Comparison of ENCODE assay signal across 25 cellular contexts in genomic region chr12:80641936-80642335, GRCh38.
"Had no signal": no experiment of that assay in that cellular context is flagged by ENCODE, and none has a peak within 500 bp of the region (broad histone marks: within the 10 kb centered on the region; RNA-seq: fewer than 3 reads in every experiment).

No MANE protein-coding gene starts in this region.

- H3K27ac ChIP-seq: colonic mucosa, epithelial cell of prostate, lower lobe of right lung, neutrophil, parathyroid adenoma, right atrium auricular region, sigmoid colon, skin epidermis, thoracic aorta, upper lobe of right lung, vagina had no signal

- H3K27me3 ChIP-seq: colonic mucosa, neutrophil, right atrium auricular region, sigmoid colon, tibial nerve, upper lobe of right lung, vagina had no signal

- FAIRE-seq: keratinocyte had no signal

- H3K4me3 ChIP-seq: colonic mucosa, lower lobe of right lung, right atrium auricular region, sigmoid colon, skin epidermis, thoracic aorta, tibial nerve, upper lobe of right lung, vagina had no signal

- H3K9me3 ChIP-seq: colonic mucosa, lower lobe of right lung, neutrophil, right atrium auricular region, sigmoid colon, thoracic aorta, tibial nerve, upper lobe of right lung, vagina had no signal

- H3K27ac Mint-ChIP-seq: dendritic cell treated with granulocyte-macrophage colony-stimulating factor and Interleukin-4, amounts not matched to agents 40 ng/mL and 50 ng/mL, for 4 days; endodermal cell; naive thymus-derived CD8-positive, alpha-beta T cell; progenitor cell of endocrine pancreas; stimulated activated naive B cell treated with anti-CD40 and anti-IgM and Interleukin-4, amounts not matched to agents 10 μg/mL and 1 μg/mL and 100 μg/mL, for 72 hours; stimulated activated naive CD8-positive, alpha-beta T cell treated with anti-CD3 and anti-CD28 coated beads, Interleukin-15, Interleukin-2, amounts not matched to agents 100 ng/mL and 50 ng/mL, for 24 hours had no signal

- H3K79me2 ChIP-seq: parathyroid adenoma had no signal

- H3K4me3 Mint-ChIP-seq: dendritic cell treated with granulocyte-macrophage colony-stimulating factor and Interleukin-4, amounts not matched to agents 40 ng/mL and 50 ng/mL, for 4 days; endodermal cell; naive thymus-derived CD8-positive, alpha-beta T cell; stimulated activated naive B cell treated with anti-CD40 and anti-IgM and Interleukin-4, amounts not matched to agents 10 μg/mL and 1 μg/mL and 100 μg/mL, for 72 hours; stimulated activated naive CD8-positive, alpha-beta T cell treated with anti-CD3 and anti-CD28 coated beads, Interleukin-15, Interleukin-2, amounts not matched to agents 100 ng/mL and 50 ng/mL, for 24 hours had no signal

- H3K36me3 ChIP-seq: colonic mucosa, lower lobe of right lung, neutrophil, right atrium auricular region, sigmoid colon, thoracic aorta, tibial nerve, upper lobe of right lung, vagina had no signal

- DNase-seq: colonic mucosa; effector CD8-positive, alpha-beta T cell; endodermal cell; foreskin melanocyte; left ventricle myocardium superior; lower lobe of right lung; naive thymus-derived CD8-positive, alpha-beta T cell; sigmoid colon; stimulated activated CD4-positive, alpha-beta T cell treated with anti-CD3 and anti-CD28 coated beads, Interleukin-15, amount 100 ng/mL, for 24 hours; stimulated activated CD4-positive, alpha-beta T cell treated with anti-CD3 and anti-CD28 coated beads, Interleukin-2, amount 100 ng/mL, for 48 hours; stimulated activated naive B cell treated with anti-CD40 and anti-IgM and Interleukin-4, amounts not matched to agents 10 μg/mL and 1 μg/mL and 100 μg/mL, for 72 hours; upper lobe of right lung had no signal

- H2AFZ ChIP-seq: parathyroid adenoma had no signal

- H3K4me1 Mint-ChIP-seq: endodermal cell; naive thymus-derived CD8-positive, alpha-beta T cell; stimulated activated naive B cell treated with anti-CD40 and anti-IgM and Interleukin-4, amounts not matched to agents 10 μg/mL and 1 μg/mL and 100 μg/mL, for 72 hours had no signal

- H3K9ac ChIP-seq: parathyroid adenoma had no signal

- H3K27me3 Mint-ChIP-seq: dendritic cell treated with granulocyte-macrophage colony-stimulating factor and Interleukin-4, amounts not matched to agents 40 ng/mL and 50 ng/mL, for 4 days; naive thymus-derived CD8-positive, alpha-beta T cell; progenitor cell of endocrine pancreas; stimulated activated naive B cell treated with anti-CD40 and anti-IgM and Interleukin-4, amounts not matched to agents 10 μg/mL and 1 μg/mL and 100 μg/mL, for 72 hours; stimulated activated naive CD8-positive, alpha-beta T cell treated with anti-CD3 and anti-CD28 coated beads, Interleukin-15, Interleukin-2, amounts not matched to agents 100 ng/mL and 50 ng/mL, for 24 hours had no signal

- ATAC-seq: esophagus mucosa; left ventricle myocardium superior; lower lobe of right lung; naive thymus-derived CD8-positive, alpha-beta T cell; stimulated activated naive B cell treated with anti-CD40 and anti-IgM and Interleukin-4, amounts not matched to agents 10 μg/mL and 1 μg/mL and 100 μg/mL, for 72 hours; upper lobe of right lung had no signal

- H3K9me3 Mint-ChIP-seq: dendritic cell treated with granulocyte-macrophage colony-stimulating factor and Interleukin-4, amounts not matched to agents 40 ng/mL and 50 ng/mL, for 4 days; endodermal cell; stimulated activated naive B cell treated with anti-CD40 and anti-IgM and Interleukin-4, amounts not matched to agents 10 μg/mL and 1 μg/mL and 100 μg/mL, for 72 hours had no signal

- H3K4me1 ChIP-seq: colonic mucosa, lower lobe of right lung, parathyroid adenoma, right atrium auricular region, sigmoid colon, tibial nerve, upper lobe of right lung, vagina had no signal

- H3K36me3 Mint-ChIP-seq: naive thymus-derived CD8-positive, alpha-beta T cell; stimulated activated naive B cell treated with anti-CD40 and anti-IgM and Interleukin-4, amounts not matched to agents 10 μg/mL and 1 μg/mL and 100 μg/mL, for 72 hours had no signal
